Comparison of ENCODE assay signal across 21 cellular contexts in the genomic region with DNA sequence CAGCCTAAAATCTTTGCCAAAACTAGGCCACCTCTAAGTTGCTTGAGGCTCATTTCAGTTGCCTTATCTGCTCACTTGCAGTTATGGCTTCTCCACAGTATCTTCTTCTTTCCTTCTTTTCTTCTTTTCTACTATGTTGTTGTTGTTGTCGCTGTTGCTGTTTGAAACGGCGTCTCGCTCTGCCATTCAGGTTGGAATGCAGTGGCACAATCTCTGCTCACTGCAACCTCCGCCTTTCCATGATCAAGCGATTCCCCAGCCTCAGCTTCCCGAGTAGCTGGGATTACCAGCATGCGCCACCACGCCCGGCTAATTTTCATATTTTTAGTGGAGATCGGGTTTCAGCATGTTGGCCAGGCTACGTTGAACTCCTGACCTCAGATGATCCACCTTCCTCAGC.
DNase-seq lines count a peak whose midpoint lies in the region; ATAC-seq and TF ChIP-seq lines count a peak whose summit lies in the region.
"Had no signal": no experiment of that assay in that cellular context is flagged by ENCODE, and none has a peak within 500 bp of the region (broad histone marks: within the 10 kb centered on the region; RNA-seq: fewer than 3 reads in every experiment).

No MANE protein-coding gene starts in this region.

- peaks cover 45% of the 10 kb centered on the region for H3K4me1 ChIP-seq in Caco-2
- peaks cover 4 to 8% of the 10 kb centered on the region in 2 experiments for H3K4me1 ChIP-seq in trophoblast cell (ENCODE audit: control insufficient read depth in 1 of 2, insufficient read depth in 2 of 2, low read length in 2 of 2)

- H3K79me2 ChIP-seq in trophoblast cell (ENCODE audit: control insufficient read depth, insufficient read depth, low read length, poor library complexity) = peaks cover 1% of the 10 kb centered on the region

- no peaks in the 10 kb centered on the region for H3K27me3 ChIP-seq in Caco-2 (replicated peaks; ENCODE audit: control insufficient read depth, insufficient read depth, low read length)
- H3K27me3 ChIP-seq in trophoblast cell (ENCODE audit: insufficient read depth, low read length) = no peaks in the 10 kb centered on the region

- no peak overlapping the region for H4K12ac ChIP-seq in trophoblast cell (ENCODE audit: low read depth, low read length)

- no TSS peak for BruUV-seq in Caco-2 (replicated peaks; lab: Mats Ljungman, UMichigan)

- no peak overlapping the region for H2BK5ac ChIP-seq in trophoblast cell (ENCODE audit: low read depth, low read length, poor library complexity)

- no peak overlapping the region for H2BK12ac ChIP-seq in trophoblast cell (ENCODE audit: low read length)

- no peak overlapping the region for H2BK120ac ChIP-seq in trophoblast cell (ENCODE audit: insufficient read depth, low read length, poor library complexity)

- H3K27me3 Mint-ChIP-seq in Caco-2 (ENCODE audit: insufficient read depth, unreplicated experiment) = no peaks in the 10 kb centered on the region
- H3K27me3 Mint-ChIP-seq: B cell had no signal

- no peak for ATAC-seq in GM19351 (IDR thresholded peaks at IDR 0.05; ENCODE audit: unreplicated experiment)
- ATAC-seq: Panc1 had no signal

- peak overlapping the region; percentile 36 for H3K4me3 Mint-ChIP-seq in Caco-2 (ENCODE audit: unreplicated experiment)
- H3K4me3 Mint-ChIP-seq: B cell; CD4-positive, alpha-beta T cell had no signal

- H3K27ac ChIP-seq in trophoblast cell (ENCODE audit: low read depth, low read length) = no peak overlapping the region
- no peak overlapping the region for H3K27ac ChIP-seq in caudate nucleus (ENCODE audit: low read depth, low read length)
- H3K27ac ChIP-seq: 22Rv1 had no signal

- H3K36me3 ChIP-seq in Caco-2 (ENCODE audit: control insufficient read depth, insufficient read depth, low read length) (no peaks in the 10 kb centered on the region), trophoblast cell (ENCODE audit: control insufficient read depth in 1 of 2, insufficient read depth in 2 of 2, low read length in 2 of 2) (no peaks in the 10 kb centered on the region)

- POLR2A ChIA-PET in Caco-2 (lab: Charles Lee) = no interaction called here

- H3K79me1 ChIP-seq in trophoblast cell (ENCODE audit: low read length) = peaks cover 8% of the 10 kb centered on the region

- no peak overlapping the region for H3K18ac ChIP-seq in trophoblast cell (ENCODE audit: low read length)

- no peak overlapping the region for H4K91ac ChIP-seq in trophoblast cell (ENCODE audit: low read depth, low read length)

- no peak overlapping the region for H3K23ac ChIP-seq in trophoblast cell (ENCODE audit: low read length)

- CTCF ChIA-PET in Caco-2 (lab: Charles Lee) = no interaction called here

- no peak overlapping the region for H3K4ac ChIP-seq in trophoblast cell (ENCODE audit: low read depth, low read length)

- intact Hi-C loops in Caco-2 (cut with micrococcal nuclease; ENCODE audit: unreplicated experiment) = loop anchor here (5.0 kb wide), 2 partner anchors 57 to 88 kb away; no protein-coding TSS in a partner anchor

- peaks cover 45% of the 10 kb centered on the region for H3K4me1 Mint-ChIP-seq in Caco-2 (ENCODE audit: low read depth, unreplicated experiment)
- H3K4me1 Mint-ChIP-seq: B cell had no signal

- no peak overlapping the region for H3K14ac ChIP-seq in trophoblast cell (ENCODE audit: low read length)

- H3K4me3 ChIP-seq in Caco-2 (ENCODE audit: low read depth, low read length) (no peak overlapping the region), trophoblast cell (ENCODE audit: low read depth, low read length) (no peak overlapping the region), foreskin fibroblast (ENCODE audit: low read depth in 1 of 2, low read length in 2 of 2) (no peak overlapping the region)

- H4K8ac ChIP-seq in trophoblast cell (ENCODE audit: low read depth, low read length) = no peak overlapping the region

- H2AFZ ChIP-seq in trophoblast cell (ENCODE audit: insufficient read depth, low read length, poor library complexity) = no peak overlapping the region

- H3K9me3 ChIP-seq in Caco-2 (no peaks in the 10 kb centered on the region), trophoblast cell (ENCODE audit: insufficient read depth, low read depth, low read length) (peaks cover 1% of the 10 kb centered on the region)
- H3K9me3 ChIP-seq: SK-N-SH had no signal

- no peak for DNase-seq in Caco-2
- peak; percentile 63 to 73 for DNase-seq in NCI-H526 (lab: John Stamatoyannopoulos, UW)
- peak; percentile 22 for DNase-seq in iris pigment epithelial cell (ENCODE audit: low read depth)
- peak; percentile 90 to 95 for DNase-seq in trophoblast cell
- DNase-seq in foreskin fibroblast = no peak
- DNase-seq in dermis blood vessel endothelial cell = no peak
- DNase-seq in caudate nucleus (lab: John Stamatoyannopoulos, UW) = no peak
- DNase-seq: Calu3; CD4-positive, alpha-beta T cell; DMS53; H7; IMR-90; Kasumi-1; NCI-H187; NCI-H226; NCI-H748 treated with DMSO at 0.1 percent for 48 hours; SK-N-SH had no signal

- H3K27ac Mint-ChIP-seq in Caco-2 (ENCODE audit: unreplicated experiment) = peak overlapping the region; percentile 67
- H3K27ac Mint-ChIP-seq: B cell; CD4-positive, alpha-beta T cell had no signal

- no peak overlapping the region for H3K4me2 ChIP-seq in trophoblast cell (ENCODE audit: low read length)
- H3K4me2 ChIP-seq: SK-N-SH had no signal

- no CpG with 5 or more reads among the region's 12 CpGs for WGBS in trophoblast cell (ENCODE audit: extremely low coverage, insufficient coverage, insufficient read length)

- H3K36me3 Mint-ChIP-seq in Caco-2 (ENCODE audit: insufficient read depth, unreplicated experiment) = no peaks in the 10 kb centered on the region

- H3K9ac ChIP-seq in trophoblast cell (ENCODE audit: low read length) = no peak overlapping the region
- H3K9ac ChIP-seq: SK-N-SH had no signal

- H2AK5ac ChIP-seq in trophoblast cell (ENCODE audit: low read length) = no peak overlapping the region

- H3K9me3 Mint-ChIP-seq in Caco-2 (ENCODE audit: unreplicated experiment) = peaks cover 10% of the 10 kb centered on the region
- H3K9me3 Mint-ChIP-seq: CD4-positive, alpha-beta T cell had no signal

- TF ChIP-seq CTCF in Caco-2 (IDR thresholded peaks at IDR 0.05; ENCODE audit: insufficient read depth in 1 of 2, low read depth in 1 of 2, low read length in 1 of 2, severe bottlenecking in 1 of 2, unreplicated experiment in 1 of 2) (no peak), foreskin fibroblast (IDR thresholded peaks at IDR 0.05; ENCODE audit: low read depth, low read length) (no peak)

Comparison
In these comparisons a context has a peak if more than half of its experiments do, and no peak if none do; other contexts are left out.
1. DNase-seq: peak in NCI-H526 (2 of 2), iris pigment epithelial cell (single experiment) and trophoblast cell (2 of 2); none in Caco-2 (0 of 2), foreskin fibroblast (0 of 2), dermis blood vessel endothelial cell (single experiment) and caudate nucleus (0 of 61).